Comparison of ENCODE assay signal across 4 cellular contexts in genomic region chr15:85292583-85292982, GRCh38.
DNase-seq lines count a peak whose midpoint lies in the region; ATAC-seq and TF ChIP-seq lines count a peak whose summit lies in the region.
"Not testable (repeated sequence)": the region's sequence is repeated elsewhere in the genome, so short reads cannot be mapped to it uniquely, and the experiment has no call there.

No MANE protein-coding gene starts in this region.

- DNase-seq in endothelial cell (ENCODE audit: low spot score); left lung: not testable (repeated sequence)
- DNase-seq in upper lobe of right lung: peak; percentile 74

- not testable (repeated sequence) for H3K4me1 ChIP-seq in HEK293 (ENCODE audit: control insufficient read depth, insufficient read depth, low read length); upper lobe of right lung
- peaks cover 0 to 12% of the 10 kb centered on the region in 2 donors for H3K4me1 ChIP-seq in left lung

- H3K27me3 Mint-ChIP-seq in endothelial cell (ENCODE audit: unreplicated experiment): not testable (repeated sequence)

- POLR2A ChIA-PET in HEK293 (lab: Yijun Ruan, JAX): interaction anchor here (0.7 to 1.2 kb wide), 2 partner anchors 87 to 97 kb away, joined by 3 to 4 read pairs; partner anchors contain the start of gene AKAP13

- peak overlapping the region; percentile 11 for H3K27ac Mint-ChIP-seq in endothelial cell (ENCODE audit: unreplicated experiment)

- TF ChIP-seq CTCF in HEK293 (tag by site-specific recombination; IDR thresholded peaks at IDR 0.05); endothelial cell (IDR thresholded peaks at IDR 0.05; ENCODE audit: unreplicated experiment); left lung (IDR thresholded peaks at IDR 0.05); upper lobe of right lung (IDR thresholded peaks at IDR 0.05): not testable (repeated sequence)

- H3K4me3 Mint-ChIP-seq in endothelial cell (ENCODE audit: unreplicated experiment): not testable (repeated sequence)

- not testable (repeated sequence) for H3K9me3 Mint-ChIP-seq in endothelial cell (ENCODE audit: unreplicated experiment)

- peak; percentile 10 for ATAC-seq in left lung
- not testable (repeated sequence) for ATAC-seq in upper lobe of right lung

- H3K27ac ChIP-seq in HEK293 (ENCODE audit: extremely low read depth, low read depth, low read length); left lung; upper lobe of right lung: not testable (repeated sequence)

- not testable (repeated sequence) for H3K27me3 ChIP-seq in left lung, upper lobe of right lung

- H3K36me3 Mint-ChIP-seq in endothelial cell (ENCODE audit: low read depth, unreplicated experiment): not testable (repeated sequence)

- not testable (repeated sequence) for H3K36me3 ChIP-seq in HEK293 (ENCODE audit: control insufficient read depth in 2 of 2, insufficient read depth in 1 of 2, low read length in 2 of 2); left lung; upper lobe of right lung

- H3K9me3 ChIP-seq in HEK293 (ENCODE audit: control insufficient read depth, insufficient read depth, low read depth, low read length); left lung; upper lobe of right lung: not testable (repeated sequence)

- intact Hi-C loops in left lung (cut with DNase I): loop anchor here in 1 of 2 donors (10.0 kb wide), 1 partner anchor 212 kb away; no protein-coding TSS in a partner anchor
- intact Hi-C loops in upper lobe of right lung (cut with DNase I): not testable (repeated sequence)

- not testable (repeated sequence) for H3K4me3 ChIP-seq in HEK293 (ENCODE audit: low read depth, low read length); left lung; upper lobe of right lung

- CTCF ChIA-PET in HEK293 (lab: Yijun Ruan, JAX): interaction anchor here (0.7 kb wide), 1 partner anchor 399 kb away, joined by 3 read pairs; no protein-coding TSS in a partner anchor

- H3K4me1 Mint-ChIP-seq in endothelial cell (ENCODE audit: unreplicated experiment): peaks cover 20% of the 10 kb centered on the region

TF ChIP-seq in HEK293, 187 proteins besides CTCF, POLR2A, EP300 and RAD21:
- TF ChIP-seq ZNF362 (tag by site-specific recombination; IDR thresholded peaks at IDR 0.05) (peak; percentile 54; the same call in 1 of the 2 replicates), ZNF394 (tag by site-specific recombination; IDR thresholded peaks at IDR 0.05; ENCODE audit: borderline replicate concordance) (0 out of 2 replicates have a peak, but pooled peaks have one; percentile 22)
TF ChIP-seq in HEK293: peak in this region for 2; not testable (repeated sequence) for 185.
